Comparison of ENCODE assay signal across 6 cellular contexts in the genomic region with DNA sequence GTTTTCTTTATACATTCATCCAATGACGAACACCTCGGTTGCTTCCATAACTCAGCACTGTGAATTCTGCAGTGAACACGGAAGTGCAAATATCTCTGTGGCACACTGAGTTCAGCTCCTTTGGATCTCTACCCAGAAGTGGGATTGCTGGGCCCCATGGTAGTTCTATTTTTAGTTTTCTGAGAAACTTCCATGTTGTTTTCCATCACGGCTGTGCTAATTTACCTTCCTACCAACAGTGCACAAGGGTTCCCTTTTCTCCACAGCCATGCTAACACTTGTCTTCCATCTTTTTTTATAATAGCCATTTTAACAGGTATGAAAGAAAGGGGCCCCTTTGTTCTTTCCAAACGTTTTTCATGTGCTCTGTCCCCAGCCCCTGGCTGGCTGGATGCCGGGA. TPM values are rescaled to one million over a fixed set of nuclear protein-coding genes. Genes with fewer than 3 reads are reported as not detected.
"Had no signal": no experiment of that assay in that cellular context is flagged by ENCODE, and none has a peak within 500 bp of the region (broad histone marks: within the 10 kb centered on the region; RNA-seq: fewer than 3 reads in every experiment).

No MANE protein-coding gene starts in this region.

- H3K36me3 Mint-ChIP-seq: IgD-negative memory B cell had no signal

- H3K4me2 ChIP-seq: KMS-11 had no signal

- H3K27me3 Mint-ChIP-seq: IgD-negative memory B cell had no signal

- DNase-seq: GM23248, H7, HCEC 1CT, KBM-7 had no signal

- H3K4me3 Mint-ChIP-seq: IgD-negative memory B cell had no signal

- H3K9ac ChIP-seq: GM23248, KMS-11 had no signal

- H3K4me1 Mint-ChIP-seq: IgD-negative memory B cell had no signal

- H2AFZ ChIP-seq: GM23248 had no signal

- H3K27ac ChIP-seq: GM23248, KMS-11 had no signal

RNA-seq across cellular contexts. Expression of a gene that starts 30.2 kb away (rescaled TPM):
- total RNA-seq: GM23248 had no signal
